ENCODE assay signal across 24 cellular contexts in the genomic region with DNA sequence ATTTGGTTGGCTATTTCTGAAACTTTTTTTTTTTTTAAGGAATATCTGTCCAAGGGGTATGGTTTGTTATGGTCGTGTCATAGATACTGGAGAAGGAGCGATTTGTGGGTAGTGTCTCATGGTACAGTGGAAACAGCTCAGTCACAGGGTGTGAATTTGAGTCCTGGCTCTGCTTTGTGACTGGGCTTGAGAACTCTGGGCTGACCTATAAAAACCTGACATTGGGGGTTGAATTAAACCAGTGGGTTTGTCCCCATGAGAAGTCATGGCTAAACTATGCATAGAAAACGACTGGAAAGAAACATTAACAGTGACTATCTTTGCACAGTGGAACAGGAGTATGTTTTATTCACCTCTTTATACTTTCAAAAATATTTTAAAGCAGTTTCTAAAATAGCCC. TPM values are rescaled to one million over a fixed set of nuclear protein-coding genes. Genes with fewer than 3 reads are reported as not detected.
A peak's percentile ranks its signal among the peaks of the same experiment; 100 is the strongest.
DNase-seq lines count a peak whose midpoint lies in the region; TF ChIP-seq lines count a peak whose summit lies in the region.
"Had no signal": no experiment of that assay in that cellular context is flagged by ENCODE, and none has a peak within 500 bp of the region (broad histone marks: within the 10 kb centered on the region; RNA-seq: fewer than 3 reads in every experiment).

No MANE protein-coding gene starts in this region.

- no peak overlapping the region for H3K4me3 Mint-ChIP-seq in Calu3 (ENCODE audit: low read depth, unreplicated experiment)
- peak overlapping the region; percentile 6; the same call in 1 of the 2 replicates for H3K4me3 Mint-ChIP-seq in HFFc6
- H3K4me3 Mint-ChIP-seq in progenitor cell of endocrine pancreas (ENCODE audit: low read depth), result no peak overlapping the region
- H3K4me3 Mint-ChIP-seq: activated B cell treated with CpG ODN at 0.5 μM for 24 hours; activated CD4-positive, alpha-beta T cell treated with anti-CD3 and anti-CD28 coated beads, Interleukin-2, amount 10 ng/mL, durations not matched to agents 7 days and 5 days; activated naive CD4-positive, alpha-beta T cell treated with anti-CD3 and anti-CD28 coated beads, Interleukin-2, amount 10 ng/mL, durations not matched to agents 7 days and 5 days; stimulated activated effector memory CD8-positive, alpha-beta T cell treated with anti-CD3 and anti-CD28 coated beads, Interleukin-12 subunit alpha, Interleukin-12 subunit beta, amount 100 ng/mL, for 72 hours; type B pancreatic cell had no signal

- in situ Hi-C loops in astrocyte of the spinal cord (cut with HindIII; ENCODE audit: low sequenced_read_pairs), result no loop called here

- H3K36me3 Mint-ChIP-seq in Calu3 (ENCODE audit: insufficient read depth, unreplicated experiment), result peaks cover 53% of the 10 kb centered on the region
- peaks cover 49% of the 10 kb centered on the region for H3K36me3 Mint-ChIP-seq in HFFc6 (ENCODE audit: low read depth)
- peaks cover 26% of the 10 kb centered on the region for H3K36me3 Mint-ChIP-seq in progenitor cell of endocrine pancreas (ENCODE audit: insufficient read depth)

- H3K27ac Mint-ChIP-seq in Calu3 (ENCODE audit: unreplicated experiment) (peak overlapping the region; percentile 31), HFFc6 (peak overlapping the region; percentile 60), progenitor cell of endocrine pancreas (peak overlapping the region; percentile 45)
- H3K27ac Mint-ChIP-seq: activated B cell treated with CpG ODN at 0.5 μM for 24 hours; activated naive CD4-positive, alpha-beta T cell treated with anti-CD3 and anti-CD28 coated beads, Interleukin-2, amount 10 ng/mL, durations not matched to agents 7 days and 5 days; stimulated activated effector memory CD8-positive, alpha-beta T cell treated with anti-CD3 and anti-CD28 coated beads, Interleukin-12 subunit alpha, Interleukin-12 subunit beta, amount 100 ng/mL, for 72 hours; type B pancreatic cell had no signal

- TF ChIP-seq CTCF in Calu3 (IDR thresholded peaks at IDR 0.05; ENCODE audit: unreplicated experiment) (no peak), HFFc6 (IDR thresholded peaks at IDR 0.05) (no peak), astrocyte of the spinal cord (IDR thresholded peaks at IDR 0.05; ENCODE audit: low read depth, low read length) (no peak), progenitor cell of endocrine pancreas (IDR thresholded peaks at IDR 0.05; ENCODE audit: unreplicated experiment) (no peak)

- CTCF ChIA-PET in Calu3 (lab: Charles Lee), result interaction anchor here (0.6 to 1.1 kb wide), 2 partner anchors 11 to 210 kb away, joined by 4 to 6 read pairs; no protein-coding TSS in a partner anchor

- no peak overlapping the region for H3K4me3 ChIP-seq in astrocyte of the spinal cord (ENCODE audit: low read depth, low read length)
- H3K4me3 ChIP-seq: left ventricle myocardium inferior, sigmoid colon, SJCRH30 had no signal

- no TSS peak for BruUV-seq in Calu3 (replicated peaks; lab: Mats Ljungman, UMichigan)

- H3K4me1 Mint-ChIP-seq in Calu3 (ENCODE audit: low read depth, unreplicated experiment), result peaks cover 12% of the 10 kb centered on the region
- H3K4me1 Mint-ChIP-seq in HFFc6 (ENCODE audit: low read depth), result peaks cover 51% of the 10 kb centered on the region
- peaks cover 3% of the 10 kb centered on the region for H3K4me1 Mint-ChIP-seq in progenitor cell of endocrine pancreas (ENCODE audit: low read depth)
- H3K4me1 Mint-ChIP-seq: activated CD4-positive, alpha-beta T cell treated with anti-CD3 and anti-CD28 coated beads, Interleukin-2, amount 10 ng/mL, durations not matched to agents 7 days and 5 days; activated naive CD4-positive, alpha-beta T cell treated with anti-CD3 and anti-CD28 coated beads, Interleukin-2, amount 10 ng/mL, durations not matched to agents 7 days and 5 days; stimulated activated effector memory CD8-positive, alpha-beta T cell treated with anti-CD3 and anti-CD28 coated beads, Interleukin-12 subunit alpha, Interleukin-12 subunit beta, amount 100 ng/mL, for 72 hours had no signal

- no peaks in the 10 kb centered on the region for H3K9me3 Mint-ChIP-seq in Calu3 (ENCODE audit: low read depth, unreplicated experiment)
- H3K9me3 Mint-ChIP-seq in HFFc6, result no peaks in the 10 kb centered on the region
- no peaks in the 10 kb centered on the region for H3K9me3 Mint-ChIP-seq in progenitor cell of endocrine pancreas (ENCODE audit: low read depth)
- H3K9me3 Mint-ChIP-seq: activated B cell treated with CpG ODN at 0.5 μM for 24 hours; activated CD4-positive, alpha-beta T cell treated with anti-CD3 and anti-CD28 coated beads, Interleukin-2, amount 10 ng/mL, durations not matched to agents 7 days and 5 days; activated naive CD4-positive, alpha-beta T cell treated with anti-CD3 and anti-CD28 coated beads, Interleukin-2, amount 10 ng/mL, durations not matched to agents 7 days and 5 days; stimulated activated effector memory CD8-positive, alpha-beta T cell treated with anti-CD3 and anti-CD28 coated beads, Interleukin-12 subunit alpha, Interleukin-12 subunit beta, amount 100 ng/mL, for 72 hours; type B pancreatic cell had no signal

- H3K27me3 Mint-ChIP-seq in Calu3 (ENCODE audit: unreplicated experiment) (no peaks in the 10 kb centered on the region), HFFc6 (ENCODE audit: insufficient read depth) (no peaks in the 10 kb centered on the region), progenitor cell of endocrine pancreas (no peaks in the 10 kb centered on the region)
- H3K27me3 Mint-ChIP-seq: activated B cell treated with CpG ODN at 0.5 μM for 24 hours; activated CD4-positive, alpha-beta T cell treated with anti-CD3 and anti-CD28 coated beads, Interleukin-2, amount 10 ng/mL, durations not matched to agents 7 days and 5 days; activated naive CD4-positive, alpha-beta T cell treated with anti-CD3 and anti-CD28 coated beads, Interleukin-2, amount 10 ng/mL, durations not matched to agents 7 days and 5 days; type B pancreatic cell had no signal

- intact Hi-C loops in Calu3 (cut with micrococcal nuclease; ENCODE audit: unreplicated experiment), result no loop called here

- DNase-seq in Calu3 (no peak), HFFc6 (peak; percentile 75), astrocyte of the spinal cord (ENCODE audit: low read depth, low spot score) (peak; percentile 40), progenitor cell of endocrine pancreas (ENCODE audit: low spot score, unreplicated experiment) (no peak), NK-92 (lab: John Stamatoyannopoulos, UW; ENCODE audit: unreplicated experiment) (no peak), DMS79 treated with DMSO at 0.1 percent for 48 hours (lab: John Stamatoyannopoulos, UW) (no peak), NCI-H345 (lab: John Stamatoyannopoulos, UW) (no peak)
- DNase-seq: activated B cell treated with CpG ODN at 0.5 μM for 24 hours; activated CD4-positive, alpha-beta T cell treated with anti-CD3 and anti-CD28 coated beads, Interleukin-2, amount 10 ng/mL, durations not matched to agents 7 days and 5 days; activated naive CD4-positive, alpha-beta T cell treated with anti-CD3 and anti-CD28 coated beads, Interleukin-2, amount 10 ng/mL, durations not matched to agents 7 days and 5 days; DMS79; islet precursor cell; left ventricle myocardium inferior; mesendoderm; NCI-H1092; NCI-H1694; NCI-H446; NCI-H82; SJCRH30; stimulated activated CD4-positive, alpha-beta T cell treated with anti-CD3 and anti-CD28 coated beads, Interleukin-15, amount 100 ng/mL, for 24 hours; stimulated activated CD4-positive, alpha-beta T cell treated with anti-CD3 and anti-CD28 coated beads, Interleukin-4, amount 100 ng/mL, for 4 hours had no signal

RNA-seq across cellular contexts. Expression of gene MACROH2A1, which starts 54.7 kb away (rescaled TPM):
- total RNA-seq in Calu3 (2022), result 365 and 368 TPM in 2 replicates
- total RNA-seq in HFFc6 (2021; fragmentation: NEBNext Ultra II Directional; extraction: Animal tissue kit (Norgen Biotek cat#: 25700)), result 100 to 1,000 TPM; 116 to 144 (median 127) TPM
- 311 and 319 TPM in 2 replicates for total RNA-seq in progenitor cell of endocrine pancreas

Comparison
In these comparisons a context has a peak if more than half of its experiments do, and no peak if none do; other contexts are left out.
1. DNase-seq: peak in HFFc6 (single experiment) and astrocyte of the spinal cord (single experiment); none in Calu3 (single experiment), progenitor cell of endocrine pancreas (single experiment), NK-92 (single experiment), DMS79 treated with DMSO at 0.1 percent for 48 hours (single experiment) and NCI-H345 (single experiment).
2. Peak in every context shown above with its lines, with median percentiles within 50 percentile points of each other: H3K27ac Mint-ChIP-seq.